10 cellular contexts compared by ENCODE assay signal in the genomic region with DNA sequence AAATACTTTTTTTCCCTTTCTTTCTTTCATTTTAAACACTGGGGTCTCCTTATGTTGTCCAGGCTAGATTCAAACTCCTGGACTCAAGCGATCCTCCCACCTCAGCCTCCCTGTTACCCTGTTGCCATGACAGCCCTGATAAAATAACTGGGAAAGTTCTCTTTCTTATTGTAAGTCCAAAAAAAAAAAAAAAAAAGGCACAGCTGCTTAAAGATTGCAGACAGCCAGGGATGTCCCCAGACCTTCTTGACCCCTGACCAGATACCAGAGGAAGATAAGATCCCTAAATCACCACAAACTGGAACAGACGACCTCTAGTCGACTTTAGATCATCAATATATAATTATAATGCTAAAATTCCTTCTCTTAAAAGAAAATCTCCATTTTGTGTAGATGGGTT. TPM values are rescaled to one million over a fixed set of nuclear protein-coding genes. Genes with fewer than 3 reads are reported as not detected.
DNase-seq lines count a peak whose midpoint lies in the region; ATAC-seq, FAIRE-seq and TF ChIP-seq lines count a peak whose summit lies in the region.
"Had no signal": no experiment of that assay in that cellular context is flagged by ENCODE, and none has a peak within 500 bp of the region (broad histone marks: within the 10 kb centered on the region; RNA-seq: fewer than 3 reads in every experiment).

No MANE protein-coding gene starts in this region.

- 62% methylated on average over 3 of the region's 3 CpGs for WGBS in A549 (ENCODE audit: missing lambda C conversion rate)

- peaks cover 30% of the 10 kb centered on the region for H3K27me3 ChIP-seq in GM23338 (ENCODE audit: insufficient read depth)

- FAIRE-seq in A549 (lab: Jason Lieb, UNC), result no peak
- FAIRE-seq: endometrium had no signal

- H3K4me2 ChIP-seq in A549, result peak overlapping the region; percentile 73
- peak overlapping the region; percentile 68 for H3K4me2 ChIP-seq in GM23338

- TF ChIP-seq RAD21 in A549 (conservative IDR thresholded peaks at IDR 0.05 in 1 of 2, IDR thresholded peaks at IDR 0.05 in 1 of 2), result no peak

- H3K4me1 ChIP-seq in A549 (0 out of 3 replicates have a peak, but pooled peaks cover 4% of the 10 kb centered on the region), GM23338 (ENCODE audit: insufficient read depth) (peaks cover 24% of the 10 kb centered on the region)

- H3F3A ChIP-seq in GM23338 (replicated peaks; ENCODE audit: low read depth), result 0 out of 2 replicates have a peak, but pooled peaks cover 10% of the 10 kb centered on the region

- H3K4me3 Mint-ChIP-seq in GM23338 (peak overlapping the region; percentile 86), immature natural killer cell (peak overlapping the region; percentile 91 to 97 (median 96)), CD14-positive monocyte (no peak overlapping the region)
- peak overlapping the region; percentile 86 for H3K4me3 Mint-ChIP-seq in activated CD4-positive, alpha-beta memory T cell treated with anti-CD3 and anti-CD28 coated beads for 36 hours

- peaks cover 26% of the 10 kb centered on the region for H3K4me1 Mint-ChIP-seq in GM23338
- H3K4me1 Mint-ChIP-seq in activated CD4-positive, alpha-beta memory T cell treated with anti-CD3 and anti-CD28 coated beads for 36 hours (ENCODE audit: low read depth), result peaks cover 12% of the 10 kb centered on the region
- peaks cover 16 to 22% of the 10 kb centered on the region in 2 donors for H3K4me1 Mint-ChIP-seq in immature natural killer cell
- H3K4me1 Mint-ChIP-seq in CD14-positive monocyte, result peaks cover 20% of the 10 kb centered on the region

- H2AFZ ChIP-seq in GM23338, result no peak overlapping the region

- H3K79me2 ChIP-seq in GM23338 (replicated peaks; ENCODE audit: insufficient read depth), result no peaks in the 10 kb centered on the region

- no peak for ATAC-seq in A549
- no peak for ATAC-seq in GM23338
- no peak for ATAC-seq in HG02623 (IDR thresholded peaks at IDR 0.05; ENCODE audit: unreplicated experiment)

- peak overlapping the region; percentile 52; the same call in 2 of the 3 replicates for H3K4me3 ChIP-seq in A549
- H3K4me3 ChIP-seq in GM23338, result peak overlapping the region; percentile 46

- H3K9me2 ChIP-seq in GM23338 (ENCODE audit: insufficient read depth), result no peaks in the 10 kb centered on the region

- no peak for DNase-seq in A549 (ENCODE audit: low read depth in 1 of 2, low spot score in 1 of 2)
- no peak for DNase-seq in GM23338 (ENCODE audit: low spot score)
- no peak for DNase-seq in activated CD4-positive, alpha-beta memory T cell treated with anti-CD3 and anti-CD28 coated beads for 36 hours
- DNase-seq in immature natural killer cell, result no peak
- no peak for DNase-seq in NCI-H1105 (lab: John Stamatoyannopoulos, UW)
- no peak for DNase-seq in CD14-positive monocyte (ENCODE audit: low spot score)
- DNase-seq in RPMI8226, result no peak

- POLR2A ChIA-PET in A549 (lab: Yijun Ruan, JAX), result interaction anchor here (1.0 kb wide), 1 partner anchor 441 kb away, joined by 3 read pairs; a partner anchor contains a TSS
- POLR2A ChIA-PET in activated CD4-positive, alpha-beta memory T cell treated with anti-CD3 and anti-CD28 coated beads for 36 hours (lab: Charles Lee), result interaction anchor here (1.1 to 2.9 kb wide), 4 partner anchors 11 to 110 kb away, joined by 4 to 20 read pairs (median 5); a partner anchor contains a TSS

- no peaks in the 10 kb centered on the region for H3K36me3 ChIP-seq in GM23338 (ENCODE audit: insufficient read depth)

- H3K27ac Mint-ChIP-seq in GM23338 (peak overlapping the region; percentile 95; the same call in 1 of the 2 replicates), immature natural killer cell (peak overlapping the region in 5 of 6 donors; percentile 89 to 95 (median 94)), CD14-positive monocyte (peak overlapping the region in 3 of 7 donors; percentile 41 to 96 (median 94))
- H3K27ac Mint-ChIP-seq in activated CD4-positive, alpha-beta memory T cell treated with anti-CD3 and anti-CD28 coated beads for 36 hours, result no peak overlapping the region

- CTCF ChIA-PET in A549 (lab: Yijun Ruan, JAX), result interaction anchor here (1.4 kb wide), 1 partner anchor 10 kb away, joined by 3 read pairs; no protein-coding TSS in a partner anchor
- CTCF ChIA-PET in activated CD4-positive, alpha-beta memory T cell treated with anti-CD3 and anti-CD28 coated beads for 36 hours (lab: Charles Lee), result interaction anchor here (0.8 to 2.0 kb wide), 4 partner anchors 12 to 78 kb away, joined by 3 to 18 read pairs (median 9); a partner anchor contains a TSS

- H3K27ac ChIP-seq in A549 (peak overlapping the region; percentile 72 to 90), GM23338 (ENCODE audit: low read depth) (no peak overlapping the region)

- intact Hi-C loops in activated CD4-positive, alpha-beta memory T cell treated with anti-CD3 and anti-CD28 coated beads for 36 hours (cut with micrococcal nuclease), result loop anchor here (1.0 kb wide), 2 partner anchors 11 to 23 kb away; no protein-coding TSS in a partner anchor
- intact Hi-C loops in CD14-positive monocyte (cut with micrococcal nuclease), result loop anchor here in 1 of 2 donors (2.0 to 5.0 kb wide), 2 partner anchors 14 to 1499 kb away; a partner anchor contains a TSS

- no peak for TF ChIP-seq POLR2A in A549 (IDR thresholded peaks at IDR 0.05; ENCODE audit: low read length)

- H3K36me3 Mint-ChIP-seq in GM23338 (ENCODE audit: low read depth) (peaks cover 6% of the 10 kb centered on the region), immature natural killer cell (peaks cover 4 to 14% (median 4%) of the 10 kb centered on the region in 3 donors), CD14-positive monocyte (peaks cover 35 to 51% of the 10 kb centered on the region in 2 donors)
- H3K36me3 Mint-ChIP-seq in activated CD4-positive, alpha-beta memory T cell treated with anti-CD3 and anti-CD28 coated beads for 36 hours, result peaks cover 15% of the 10 kb centered on the region

- H4K20me1 ChIP-seq in GM23338 (replicated peaks; ENCODE audit: insufficient read depth), result no peaks in the 10 kb centered on the region

- TF ChIP-seq CTCF in A549 (IDR thresholded peaks at IDR 0.05), result no peak
- no peak for TF ChIP-seq CTCF in GM23338 (conservative IDR thresholded peaks at IDR 0.05; ENCODE audit: low read depth in 2 of 2)
- TF ChIP-seq CTCF in CD14-positive monocyte (IDR thresholded peaks at IDR 0.05), result no peak

- H3K9me3 ChIP-seq in A549, result no peaks in the 10 kb centered on the region

- H3K27me3 Mint-ChIP-seq in GM23338 (ENCODE audit: insufficient read depth, low read depth, poor library complexity), result peaks cover 29% of the 10 kb centered on the region
- H3K27me3 Mint-ChIP-seq in activated CD4-positive, alpha-beta memory T cell treated with anti-CD3 and anti-CD28 coated beads for 36 hours, result no peaks in the 10 kb centered on the region
- peaks cover 0 to 9% (median 2%) of the 10 kb centered on the region in 3 donors for H3K27me3 Mint-ChIP-seq in immature natural killer cell (ENCODE audit: low read depth in 3 of 3)
- H3K27me3 Mint-ChIP-seq in CD14-positive monocyte (ENCODE audit: low read depth in 3 of 3), result peaks cover 0 to 2% (median 0%) of the 10 kb centered on the region in 3 donors

- H3K9me3 Mint-ChIP-seq in GM23338 (no peaks in the 10 kb centered on the region), immature natural killer cell (no peaks in the 10 kb centered on the region), CD14-positive monocyte (no peaks in the 10 kb centered on the region)
- no peaks in the 10 kb centered on the region for H3K9me3 Mint-ChIP-seq in activated CD4-positive, alpha-beta memory T cell treated with anti-CD3 and anti-CD28 coated beads for 36 hours

- no peak for TF ChIP-seq EP300 in A549 (IDR thresholded peaks at IDR 0.05)

RNA-seq across cellular contexts. Expression of a gene that starts 1.1 kb away (rescaled TPM):
- polyA plus RNA-seq in A549 (2011; rRNA removed) (18.3 and 19.1 TPM in 2 replicates), A549 (2017; fragmentation: RNase III; extraction: RNeasy Plus Mini Kit Qiagen cat#74134 plus additional on column Dnase treatment) (26.8 to 30.2 TPM (median 27.7 TPM) in 3 replicates), GM23338 (2016; fragmentation: Nextera tagmentation; extraction: Ambion mirVana) (36.6 and 43.5 TPM in 2 replicates), immature natural killer cell (10 to 100 TPM; 35.8 to 43.6 (median 36.3) TPM), CD14-positive monocyte (10 to 100 TPM; 43.2 to 43.7 TPM)
- polyA plus RNA-seq in A549 (2012; cell fraction: cytosol; rRNA removed), result 36.1 and 51.9 TPM in 2 replicates
- 51.9 and 58.3 TPM in 2 replicates for polyA plus RNA-seq in A549 (2012; cell fraction: nucleus; rRNA removed)
- polyA minus RNA-seq in A549 (2011; rRNA and poly(A)+ RNA removed), result 17.0 and 18.8 TPM in 2 replicates
- total RNA-seq in GM23338 (2014; rRNA removed; shearing (Covaris generic)), result 49.9 and 60.3 TPM in 2 replicates
- total RNA-seq in activated CD4-positive, alpha-beta memory T cell treated with anti-CD3 and anti-CD28 coated beads for 36 hours, result 10 to 100 TPM; 36.5 to 42.4 TPM

RNA-seq across cellular contexts. Expression of a gene that starts 13.3 kb away (rescaled TPM):
- 0.24 and 0.26 TPM in 2 replicates for polyA plus RNA-seq in A549 (2011; rRNA removed)
- polyA plus RNA-seq in A549 (2012; cell fraction: cytosol; rRNA removed), result 0.13 TPM in 2 replicates
- polyA plus RNA-seq in A549 (2012; cell fraction: nucleus; rRNA removed), result 0.10 and 0.13 TPM in 2 replicates
- 0.12 to 0.18 TPM in 2 of 3 replicates, not detected in the other for polyA plus RNA-seq in A549 (2017; fragmentation: RNase III; extraction: RNeasy Plus Mini Kit Qiagen cat#74134 plus additional on column Dnase treatment)
- polyA minus RNA-seq in A549 (2011; rRNA and poly(A)+ RNA removed), result 0.21 TPM in 1 of 2 replicates, not detected in the other
- total RNA-seq in GM23338 (2014; rRNA removed; shearing (Covaris generic)), result 28.9 and 33.9 TPM in 2 replicates
- polyA plus RNA-seq in GM23338 (2016; fragmentation: Nextera tagmentation; extraction: Ambion mirVana), result 22.0 and 24.9 TPM in 2 replicates
- total RNA-seq in activated CD4-positive, alpha-beta memory T cell treated with anti-CD3 and anti-CD28 coated beads for 36 hours, result 100 to 1,000 TPM; 156 to 164 TPM
- polyA plus RNA-seq in immature natural killer cell, result 100 to 1,000 TPM; 326 to 394 (median 383) TPM
- 100 to 1,000 TPM; 272 to 284 TPM for polyA plus RNA-seq in CD14-positive monocyte

RNA-seq across cellular contexts. Expression of a gene that starts 24.7 kb away (rescaled TPM):
- polyA plus RNA-seq in A549 (2011; rRNA removed), result not detected in 2 replicates
- not detected in 2 replicates for polyA plus RNA-seq in A549 (2012; cell fraction: cytosol; rRNA removed)
- polyA plus RNA-seq in A549 (2012; cell fraction: nucleus; rRNA removed), result not detected in 2 replicates
- not detected in 3 replicates for polyA plus RNA-seq in A549 (2017; fragmentation: RNase III; extraction: RNeasy Plus Mini Kit Qiagen cat#74134 plus additional on column Dnase treatment)
- not detected in 2 replicates for polyA minus RNA-seq in A549 (2011; rRNA and poly(A)+ RNA removed)
- total RNA-seq in GM23338 (2014; rRNA removed; shearing (Covaris generic)), result 0.49 TPM in 1 of 2 replicates, not detected in the other
- 0.38 TPM in 1 of 2 replicates, not detected in the other for polyA plus RNA-seq in GM23338 (2016; fragmentation: Nextera tagmentation; extraction: Ambion mirVana)
- total RNA-seq in activated CD4-positive, alpha-beta memory T cell treated with anti-CD3 and anti-CD28 coated beads for 36 hours, result 1 to 10 TPM; 1.4 to 2.3 TPM
- under 1 TPM in 1 of 3 donors, not detected in 2; 0.40 TPM for polyA plus RNA-seq in immature natural killer cell
- polyA plus RNA-seq in CD14-positive monocyte, result not detected

RNA-seq across cellular contexts. Expression of a gene that starts 29.8 kb away (rescaled TPM):
- 0.61 and 0.78 TPM in 2 replicates for polyA plus RNA-seq in A549 (2011; rRNA removed)
- polyA plus RNA-seq in A549 (2012; cell fraction: cytosol; rRNA removed), result 0.41 and 0.58 TPM in 2 replicates
- 0.72 and 1.3 TPM in 2 replicates for polyA plus RNA-seq in A549 (2012; cell fraction: nucleus; rRNA removed)
- polyA plus RNA-seq in A549 (2017; fragmentation: RNase III; extraction: RNeasy Plus Mini Kit Qiagen cat#74134 plus additional on column Dnase treatment), result 0.52 to 0.90 TPM (median 0.62 TPM) in 3 replicates
- 0.45 and 0.97 TPM in 2 replicates for polyA minus RNA-seq in A549 (2011; rRNA and poly(A)+ RNA removed)
- 0.90 and 1.8 TPM in 2 replicates for total RNA-seq in GM23338 (2014; rRNA removed; shearing (Covaris generic))
- 0.40 and 1.8 TPM in 2 replicates for polyA plus RNA-seq in GM23338 (2016; fragmentation: Nextera tagmentation; extraction: Ambion mirVana)
- not detected for total RNA-seq in activated CD4-positive, alpha-beta memory T cell treated with anti-CD3 and anti-CD28 coated beads for 36 hours
- polyA plus RNA-seq in immature natural killer cell, result under 1 TPM in 1 of 3 donors, not detected in 2; 0.24 TPM
- not detected for polyA plus RNA-seq in CD14-positive monocyte
- total RNA-seq: activated CD8-positive, alpha-beta memory T cell treated with anti-CD3 and anti-CD28 coated beads for 36 hours had no signal

RNA-seq across cellular contexts. Expression of a gene that starts 41.6 kb away (rescaled TPM):
- polyA plus RNA-seq in A549 (2011; rRNA removed) (not detected in 2 replicates), A549 (2017; fragmentation: RNase III; extraction: RNeasy Plus Mini Kit Qiagen cat#74134 plus additional on column Dnase treatment) (not detected in 3 replicates), GM23338 (2016; fragmentation: Nextera tagmentation; extraction: Ambion mirVana) (not detected in 2 replicates), immature natural killer cell (not detected), CD14-positive monocyte (under 1 TPM in 1 of 2 donors, not detected in 1; 0.08 TPM)
- not detected in 2 replicates for polyA plus RNA-seq in A549 (2012; cell fraction: cytosol; rRNA removed)
- not detected in 2 replicates for polyA plus RNA-seq in A549 (2012; cell fraction: nucleus; rRNA removed)
- not detected in 2 replicates for polyA minus RNA-seq in A549 (2011; rRNA and poly(A)+ RNA removed)
- not detected in 2 replicates for total RNA-seq in GM23338 (2014; rRNA removed; shearing (Covaris generic))
- under 1 TPM in 1 of 2 experiments, not detected in 1; 0.14 TPM for total RNA-seq in activated CD4-positive, alpha-beta memory T cell treated with anti-CD3 and anti-CD28 coated beads for 36 hours
- total RNA-seq: activated CD8-positive, alpha-beta memory T cell treated with anti-CD3 and anti-CD28 coated beads for 36 hours had no signal

Comparison
In these comparisons a context has a peak if more than half of its experiments do, and no peak if none do; other contexts are left out.
1. H3K4me3 Mint-ChIP-seq: peak in GM23338 (single experiment), activated CD4-positive, alpha-beta memory T cell treated with anti-CD3 and anti-CD28 coated beads for 36 hours (single experiment) and immature natural killer cell (5 of 5); none in CD14-positive monocyte (0 of 2).
2. RNA of a gene that starts 13.3 kb away (polyA plus RNA-seq): 326 to 394 TPM in immature natural killer cell, 272 to 284 TPM in CD14-positive monocyte and 22.0 to 24.9 TPM in GM23338; 0.10 to 0.26 TPM in A549; every median in the first group is over 10 times any median in the second.